Comparison of ENCODE assay signal across 7 cellular contexts in genomic region chr7:6577369-6578113, GRCh38. TPM values are rescaled to one million over a fixed set of nuclear protein-coding genes. Genes with fewer than 3 reads are reported as not detected.
DNase-seq lines count a peak whose midpoint lies in the region; ATAC-seq, FAIRE-seq and TF ChIP-seq lines count a peak whose summit lies in the region.

Gene ZDHHC4, plus strand, starts transcription at chr7:6577454. Its CDS starts 3,108 bp downstream, at chr7:6580562.

- H3K27me3 ChIP-seq in astrocyte (ENCODE audit: insufficient read depth, low read length) (no peaks in the 10 kb centered on the region), hepatocyte (no peaks in the 10 kb centered on the region)

- H3K9ac ChIP-seq in astrocyte (ENCODE audit: low read length) = peak within 1 kb of the TSS; percentile 91

- FAIRE-seq in GM18507 (lab: Jason Lieb, UNC) = peak; percentile 92
- no peak for FAIRE-seq in astrocyte (lab: Jason Lieb, UNC)

- ATAC-seq in HG02970 (IDR thresholded peaks at IDR 0.05; ENCODE audit: low FRiP score, unreplicated experiment) = peak; percentile 95

- no peaks in the 10 kb centered on the region for H3K9me3 ChIP-seq in astrocyte (ENCODE audit: insufficient read depth, low read depth, low read length)
- H3K9me3 ChIP-seq in hepatocyte (ENCODE audit: low read depth) = no peaks in the 10 kb centered on the region

- H3K4me1 Mint-ChIP-seq in astrocyte (ENCODE audit: low read depth, unreplicated experiment) = peaks cover 3% of the 10 kb centered on the region

- H3K4me3 ChIP-seq in astrocyte (ENCODE audit: insufficient read depth, low read depth, low read length) (peak within 1 kb of the TSS; percentile 70), hepatocyte (peak within 1 kb of the TSS; percentile 47), retinal pigment epithelial cell (ENCODE audit: low read length) (peak within 1 kb of the TSS; percentile 76)

- H3K4me2 ChIP-seq in astrocyte (ENCODE audit: low read length) (peak within 1 kb of the TSS; percentile 85), hepatocyte (peak within 1 kb of the TSS; percentile 82)

- H3K4me1 ChIP-seq in astrocyte (ENCODE audit: insufficient read depth, low read length) (peaks cover 8% of the 10 kb centered on the region), hepatocyte (ENCODE audit: insufficient read depth) (peaks cover 8% of the 10 kb centered on the region)

- H3K79me2 ChIP-seq in astrocyte (ENCODE audit: insufficient read depth, low read length) (no peaks in the 10 kb centered on the region), hepatocyte (peaks cover 7% of the 10 kb centered on the region)

- peak within 1 kb of the TSS; percentile 87 for H3K27ac Mint-ChIP-seq in astrocyte (ENCODE audit: unreplicated experiment)

- no peaks in the 10 kb centered on the region for H3K9me3 Mint-ChIP-seq in astrocyte (ENCODE audit: unreplicated experiment)

- peaks cover 4% of the 10 kb centered on the region for H3K27me3 Mint-ChIP-seq in astrocyte (ENCODE audit: low read depth, unreplicated experiment)

- H2AFZ ChIP-seq in astrocyte (ENCODE audit: low read depth, low read length) = peak within 1 kb of the TSS; percentile 92
- H2AFZ ChIP-seq in hepatocyte = peak within 1 kb of the TSS; percentile 78

- 21% methylated on average over 48 of the region's 51 CpGs for WGBS in hepatocyte (ENCODE audit: low lambda C conversion rate, missing lambda C conversion rate)

- H3K9me2 ChIP-seq in hepatocyte (replicated peaks; ENCODE audit: insufficient read depth) = no peaks in the 10 kb centered on the region

- H3K27ac ChIP-seq in astrocyte (ENCODE audit: low read depth, low read length) (peak within 1 kb of the TSS; percentile 81), hepatocyte (peak within 1 kb of the TSS; percentile 94)

- H3K36me3 Mint-ChIP-seq in astrocyte (ENCODE audit: low read depth, unreplicated experiment) = peaks cover 5% of the 10 kb centered on the region

- TF ChIP-seq CTCF in astrocyte (IDR thresholded peaks at IDR 0.05; ENCODE audit: insufficient read depth, low read depth, low read length) = no peak
- no peak for TF ChIP-seq CTCF in hepatocyte (IDR thresholded peaks at IDR 0.05; ENCODE audit: poor library complexity)
- no peak for TF ChIP-seq CTCF in retinal pigment epithelial cell (conservative IDR thresholded peaks at IDR 0.05; ENCODE audit: low read depth, low read length)

- H4K20me1 ChIP-seq in astrocyte (ENCODE audit: insufficient read depth, low read length) (no peaks in the 10 kb centered on the region), hepatocyte (ENCODE audit: insufficient read depth, poor library complexity, severe bottlenecking) (no peaks in the 10 kb centered on the region)

- H3K36me3 ChIP-seq in astrocyte (ENCODE audit: insufficient read depth, low read length) (peaks cover 9% of the 10 kb centered on the region), hepatocyte (replicated peaks; ENCODE audit: insufficient read depth, low read depth) (no peaks in the 10 kb centered on the region)

- H3K4me3 Mint-ChIP-seq in astrocyte (ENCODE audit: unreplicated experiment) = peak within 1 kb of the TSS; percentile 86

- peak; percentile 99 for DNase-seq in GM18507 (ENCODE audit: extremely low spot score, insufficient read length, low read depth)
- DNase-seq in NCI-H2029 (lab: John Stamatoyannopoulos, UW) = peak; percentile 83
- DNase-seq in T-helper 22 cell (ENCODE audit: low read depth) = peak; percentile 70
- DNase-seq in astrocyte (ENCODE audit: low read depth) = peak; percentile 81
- DNase-seq in hepatocyte (ENCODE audit: low spot score) = peak; percentile 95
- DNase-seq in retinal pigment epithelial cell (ENCODE audit: low read depth) = peak; percentile 43

RNA-seq across cellular contexts. Expression of gene ZDHHC4, which starts in this region (rescaled TPM):
- 33.2 and 36.0 TPM in 2 replicates for total RNA-seq in astrocyte
- total RNA-seq in hepatocyte = 60.4 and 76.4 TPM in 2 replicates
- 97.3 and 109 TPM in 2 replicates for polyA plus RNA-seq in hepatocyte

Comparison
In these comparisons a context has a peak if more than half of its experiments do, and no peak if none do; other contexts are left out.
1. Peak in every context shown above with its lines: DNase-seq, ATAC-seq, H3K4me3 ChIP-seq and H3K27ac ChIP-seq.
2. DNase-seq: peak in every context shown above with its lines; median percentile 99 in GM18507; 95 in hepatocyte; 83 in NCI-H2029; 81 in astrocyte; 70 in T-helper 22 cell; 43 in retinal pigment epithelial cell.